Comparison of ENCODE assay signal across 23 cellular contexts in genomic region chr16:54342966-54343365, GRCh38. TPM values are rescaled to one million over a fixed set of nuclear protein-coding genes. Genes with fewer than 3 reads are reported as not detected.
DNase-seq lines count a peak whose midpoint lies in the region; ATAC-seq, FAIRE-seq and TF ChIP-seq lines count a peak whose summit lies in the region.
"Had no signal": no experiment of that assay in that cellular context is flagged by ENCODE, and none has a peak within 500 bp of the region (broad histone marks: within the 10 kb centered on the region; RNA-seq: fewer than 3 reads in every experiment).

No MANE protein-coding gene starts in this region.

- H2BK12ac ChIP-seq in H1 (ENCODE audit: low read depth, low read length) (peak overlapping the region; percentile 77; the same call in 1 of the 2 replicates), mesenchymal stem cell (ENCODE audit: low read length in 2 of 2) (no peak overlapping the region)

- FAIRE-seq in H1 (lab: Jason Lieb, UNC): no peak

- H2AFZ ChIP-seq in H1 (ENCODE audit: low read length) (no peak overlapping the region), mesenchymal stem cell (ENCODE audit: low read depth, low read length) (no peak overlapping the region)
- H2AFZ ChIP-seq: neural progenitor cell had no signal

- peaks cover 0 to 3% (median 0%) of the 10 kb centered on the region in 4 experiments; a peak in 3 of 7 replicates for H3K27me3 ChIP-seq in H1 (replicated peaks in 1 of 4; ENCODE audit: control insufficient read depth in 3 of 4, extremely low read depth in 1 of 4, insufficient read depth in 3 of 4, low read length in 3 of 4)
- H3K27me3 ChIP-seq in mesenchymal stem cell (ENCODE audit: control insufficient read depth in 1 of 2, insufficient read depth in 1 of 2, low read length in 2 of 2): peaks cover 0 to 6% of the 10 kb centered on the region in 2 experiments
- H3K27me3 ChIP-seq: BE2C, gastrocnemius medialis, neural progenitor cell had no signal

- H3K79me1 ChIP-seq in H1 (ENCODE audit: low read depth, low read length) (no peaks in the 10 kb centered on the region), mesenchymal stem cell (replicated peaks; ENCODE audit: low read length, poor library complexity, severe bottlenecking) (no peaks in the 10 kb centered on the region)

- H3K14ac ChIP-seq in H1 (ENCODE audit: insufficient read length): no peak overlapping the region
- no peak overlapping the region for H3K14ac ChIP-seq in mesenchymal stem cell (ENCODE audit: low read length in 2 of 2)

- POLR2A ChIA-PET in H1 (lab: Charles Lee; ENCODE audit: partially characterized antibody): interaction anchor here (2.5 kb wide), 1 partner anchor 12 kb away, joined by 7 read pairs; no protein-coding TSS in a partner anchor

- H3K4me3 ChIP-seq in H1 (ENCODE audit: extremely low read depth in 1 of 4, insufficient read depth in 2 of 4, low read depth in 3 of 4, low read length in 4 of 4) (no peak overlapping the region), mesenchymal stem cell (ENCODE audit: insufficient read depth in 1 of 2, low read depth in 1 of 2, low read length in 2 of 2) (no peak overlapping the region)
- H3K4me3 ChIP-seq: gastrocnemius medialis, neural progenitor cell, psoas muscle had no signal

- H4K91ac ChIP-seq in H1 (replicated peaks; ENCODE audit: insufficient read length, low read length): no peak overlapping the region
- no peak overlapping the region for H4K91ac ChIP-seq in mesenchymal stem cell (ENCODE audit: low read length)

- H3K27ac ChIP-seq in H1 (ENCODE audit: low read depth, low read length): no peak overlapping the region
- H3K27ac ChIP-seq in mesenchymal stem cell (ENCODE audit: low read length, poor library complexity, severe bottlenecking): peak overlapping the region; percentile 55
- H3K27ac ChIP-seq: 22Rv1, gastrocnemius medialis, neural progenitor cell, psoas muscle had no signal

- TF ChIP-seq RAD21 in H1 (IDR thresholded peaks at IDR 0.05 in 1 of 2, conservative IDR thresholded peaks at IDR 0.05 in 1 of 2; ENCODE audit: low read depth in 2 of 2, low read length in 2 of 2): no peak

- H2BK20ac ChIP-seq in H1 (ENCODE audit: low read length): no peak overlapping the region

- H2BK15ac ChIP-seq in H1 (ENCODE audit: low read length) (no peak overlapping the region), mesenchymal stem cell (ENCODE audit: low read depth, poor library complexity, severe bottlenecking) (no peak overlapping the region)

- H3K9ac ChIP-seq in H1 (replicated peaks in 1 of 4; ENCODE audit: extremely low read depth in 1 of 4, low read depth in 3 of 4, low read length in 3 of 4) (no peak overlapping the region), mesenchymal stem cell (ENCODE audit: low read length) (no peak overlapping the region)
- H3K9ac ChIP-seq: neural progenitor cell had no signal

- H3K79me2 ChIP-seq in H1 (ENCODE audit: control insufficient read depth in 1 of 2, insufficient read depth in 2 of 2, low read length in 2 of 2): no peaks in the 10 kb centered on the region

- H3K18ac ChIP-seq in H1 (ENCODE audit: extremely low read depth, low read length) (no peak overlapping the region), mesenchymal stem cell (ENCODE audit: low read depth in 1 of 2, low read length in 2 of 2) (no peak overlapping the region)

- H3K4me1 ChIP-seq in H1 (replicated peaks in 1 of 4; ENCODE audit: control insufficient read depth in 3 of 4, insufficient read depth in 4 of 4, low read length in 3 of 4) (peaks cover 0 to 20% (median 5%) of the 10 kb centered on the region in 4 experiments; a peak in 4 of 7 replicates), mesenchymal stem cell (ENCODE audit: control insufficient read depth, insufficient read depth, low read depth, low read length) (peaks cover 15% of the 10 kb centered on the region)
- H3K4me1 ChIP-seq: BE2C, Caco-2, gastrocnemius medialis, psoas muscle had no signal

- peak; percentile 28 for DNase-seq in AG08395 (ENCODE audit: low spot score)
- DNase-seq in M059J (ENCODE audit: low read depth): peak; percentile 52
- no peak for DNase-seq in H1 (ENCODE audit: low read depth in 1 of 2, low spot score in 2 of 2)
- no peak for DNase-seq in mesenchymal stem cell
- DNase-seq in cerebellar cortex (ENCODE audit: low spot score): no peak
- DNase-seq in activated T-cell treated with anti-CD3 and anti-CD28 coated beads for 4 hours: no peak
- DNase-seq: activated CD4-positive, alpha-beta T cell treated with anti-CD3 and anti-CD28 coated beads for 1 hour; activated naive CD8-positive, alpha-beta T cell treated with anti-CD3 and anti-CD28 coated beads, Interleukin-2, amount 10 ng/mL, durations not matched to agents 7 days and 5 days; BE2C; gastrocnemius medialis; left colon; NCI-H1105; NCI-H510A treated with DMSO at 0.1 percent for 48 hours; psoas muscle; RPMI8226; stimulated activated CD4-positive, alpha-beta T cell treated with anti-CD3 and anti-CD28 coated beads, Interleukin-4, amount 100 ng/mL, for 1 hour; stimulated activated naive CD8-positive, alpha-beta T cell treated with anti-CD3 and anti-CD28 coated beads, Interleukin-15, Interleukin-2, amounts not matched to agents 100 U/mL and 50 U/mL, for 24 hours had no signal

- no peak for TF ChIP-seq EP300 in H1 (IDR thresholded peaks at IDR 0.05; ENCODE audit: borderline replicate concordance in 1 of 2, low read depth in 2 of 2, low read length in 2 of 2)

- H3K9me3 ChIP-seq in H1 (ENCODE audit: insufficient read depth in 2 of 2, low read depth in 1 of 2, low read length in 1 of 2) (no peaks in the 10 kb centered on the region), mesenchymal stem cell (ENCODE audit: control insufficient read depth, low read length) (peaks cover 3% of the 10 kb centered on the region)
- H3K9me3 ChIP-seq: BE2C, Caco-2, gastrocnemius medialis, psoas muscle had no signal

- H3K4me2 ChIP-seq in H1 (ENCODE audit: insufficient read depth in 1 of 2, low read depth in 2 of 2, low read length in 2 of 2): no peak overlapping the region
- no peak overlapping the region for H3K4me2 ChIP-seq in mesenchymal stem cell (ENCODE audit: low read length, poor library complexity, severe bottlenecking)
- H3K4me2 ChIP-seq: neural progenitor cell had no signal

- H3K23ac ChIP-seq in H1 (ENCODE audit: insufficient read length): no peak overlapping the region
- H3K23ac ChIP-seq in mesenchymal stem cell (ENCODE audit: low read length in 2 of 2): no peak overlapping the region

- H3K56ac ChIP-seq in H1 (replicated peaks; ENCODE audit: insufficient read length, low read depth, low read length): no peak overlapping the region

- 97% methylated on average over 5 of the region's 5 CpGs; no CpG with 5 or more reads in 1 of the 2 experiments for whole genome bisulfite sequencing in H1 (ENCODE audit: extremely low coverage in 1 of 2, insufficient coverage in 1 of 2, insufficient read length in 1 of 2, insufficient replicate concordance in 2 of 2, low coverage in 1 of 2, low lambda C conversion rate in 2 of 2, missing lambda C conversion rate in 1 of 2), 2 experiments
- 90% methylated on average over 5 of the region's 5 CpGs for WGBS in mesenchymal stem cell

- H2AK5ac ChIP-seq in H1 (ENCODE audit: low read depth, low read length): no peak overlapping the region
- H2AK5ac ChIP-seq in mesenchymal stem cell (ENCODE audit: low read length, severe bottlenecking): no peak overlapping the region

- TF ChIP-seq CTCF in H1 (IDR thresholded peaks at IDR 0.05; ENCODE audit: control extremely low read depth in 1 of 3, insufficient read depth in 1 of 3, low read depth in 1 of 3, low read length in 3 of 3): no peak

- H3K36me3 ChIP-seq in H1 (ENCODE audit: control insufficient read depth in 2 of 4, insufficient read depth in 4 of 4, low read length in 3 of 4): no peaks in the 10 kb centered on the region
- H3K36me3 ChIP-seq in mesenchymal stem cell (ENCODE audit: control insufficient read depth in 1 of 2, insufficient read depth in 2 of 2, low read depth in 1 of 2, low read length in 2 of 2): no peaks in the 10 kb centered on the region
- H3K36me3 ChIP-seq: BE2C, gastrocnemius medialis, neural progenitor cell had no signal

- no peak overlapping the region for H4K8ac ChIP-seq in H1 (ENCODE audit: extremely low read depth, insufficient read depth, low read length)
- no peak overlapping the region for H4K8ac ChIP-seq in mesenchymal stem cell (ENCODE audit: low read length)

- H2BK120ac ChIP-seq in H1 (replicated peaks; ENCODE audit: low read depth, low read length) (no peak overlapping the region), mesenchymal stem cell (ENCODE audit: low read depth, low read length) (no peak overlapping the region)

- no peak overlapping the region for H3K4ac ChIP-seq in H1 (replicated peaks; ENCODE audit: insufficient read length, low read depth, low read length)
- no peak overlapping the region for H3K4ac ChIP-seq in mesenchymal stem cell (ENCODE audit: low read depth in 1 of 2, low read length in 2 of 2)

- 0 out of 2 replicates have a peak overlapping the region, but pooled peaks have one; percentile 44 for H2BK5ac ChIP-seq in H1 (ENCODE audit: low read depth, low read length)
- H2BK5ac ChIP-seq in mesenchymal stem cell (ENCODE audit: low read depth, low read length, poor library complexity, severe bottlenecking): no peak overlapping the region

- CTCF ChIA-PET in H1 (lab: Charles Lee; ENCODE audit: partially characterized antibody): interaction anchor here (0.7 kb wide), 1 partner anchor 49 kb away, joined by 3 read pairs; no protein-coding TSS in a partner anchor

- no peaks in the 10 kb centered on the region for H3K23me2 ChIP-seq in H1 (ENCODE audit: low read depth, low read length)

- H4K5ac ChIP-seq in H1 (ENCODE audit: insufficient read length, low read depth, low read length): no peak overlapping the region

- ATAC-seq in GM21717 (IDR thresholded peaks at IDR 0.05; ENCODE audit: unreplicated experiment): no peak
- no peak for ATAC-seq in GM21723 (IDR thresholded peaks at IDR 0.05; ENCODE audit: unreplicated experiment)
- ATAC-seq: activated T-helper 17 cell treated with anti-CD3 and anti-CD28 coated beads, Interleukin-2, amount 50 U/mL, for 72 hours; left colon; psoas muscle; stimulated activated naive CD8-positive, alpha-beta T cell treated with anti-CD3 and anti-CD28 coated beads, Interleukin-15, Interleukin-2, amounts not matched to agents 100 U/mL and 50 U/mL, for 24 hours had no signal

- H4K20me1 ChIP-seq in H1 (replicated peaks in 1 of 2; ENCODE audit: control insufficient read depth in 1 of 2, insufficient read depth in 2 of 2, low read length in 2 of 2): no peaks in the 10 kb centered on the region

- TF ChIP-seq POLR2A in H1 (IDR thresholded peaks at IDR 0.05; ENCODE audit: control extremely low read depth in 1 of 2, low read depth in 2 of 2, low read length in 2 of 2): no peak

RNA-seq across cellular contexts. Expression of gene IRX3, which starts 56.4 kb away (rescaled TPM):
- total RNA-seq in M059J (2014; rRNA removed; shearing (Covaris generic)): 8.4 and 12.7 TPM in 2 replicates
- total RNA-seq in H1 (2021; fragmentation: NEBNext Ultra II Directional; extraction: Animal tissue kit (Norgen Biotek cat#: 25700)): 1.6 and 2.9 TPM in 2 replicates
- 0.50 and 1.7 TPM in 2 replicates for polyA plus RNA-seq in H1 (2011; rRNA removed)
- polyA plus RNA-seq in H1 (2011; cell fraction: cytosol; rRNA removed): 1.6 TPM
- polyA plus RNA-seq in H1 (2011; cell fraction: nucleus; rRNA removed): 1.5 TPM
- polyA plus RNA-seq in H1 (2012, experiment 1 of 2): 1.2 to 1.8 TPM (median 1.5 TPM) in 4 replicates
- 1.2 TPM for polyA plus RNA-seq in H1 (2012, experiment 2 of 2)
- 1.6 TPM for polyA plus RNA-seq in H1 (2013, experiment 1 of 2)
- 2.4 TPM for polyA plus RNA-seq in H1 (2013, experiment 2 of 2)
- polyA minus RNA-seq in H1 (2011; rRNA and poly(A)+ RNA removed): 0.13 TPM in 1 of 2 replicates, not detected in the other
- polyA minus RNA-seq in H1 (2011; cell fraction: cytosol; rRNA and poly(A)+ RNA removed): 2.6 TPM
- 1.8 TPM for polyA minus RNA-seq in H1 (2011; cell fraction: nucleus; rRNA and poly(A)+ RNA removed)
- polyA plus RNA-seq in mesenchymal stem cell (2013, experiment 1 of 2): 0.18 TPM
- polyA plus RNA-seq in mesenchymal stem cell (2013, experiment 2 of 2): 0.41 TPM
- total RNA-seq: activated naive CD8-positive, alpha-beta T cell treated with anti-CD3 and anti-CD28 coated beads, Interleukin-2, amount 10 ng/mL, durations not matched to agents 7 days and 5 days; activated T-helper 17 cell treated with anti-CD3 and anti-CD28 coated beads, Interleukin-2, amount 50 U/mL, for 72 hours had no signal

Comparison
In these comparisons a context has a peak if more than half of its experiments do, and no peak if none do; other contexts are left out.
1. DNase-seq: peak in AG08395 (single experiment) and M059J (single experiment); none in H1 (0 of 2), mesenchymal stem cell (single experiment), cerebellar cortex (single experiment) and activated T-cell treated with anti-CD3 and anti-CD28 coated beads for 4 hours (single experiment).